Comparison of ENCODE assay signal across 8 cellular contexts in genomic region chr6:11585426-11586016, GRCh38. TPM values are rescaled to one million over a fixed set of nuclear protein-coding genes. Genes with fewer than 3 reads are reported as not detected.
DNase-seq lines count a peak whose midpoint lies in the region.

No MANE protein-coding gene starts in this region.

- H3K27me3 ChIP-seq in SJSA1 (replicated peaks) = no peaks in the 10 kb centered on the region

- H3K9me3 ChIP-seq in SJSA1 (replicated peaks) = no peaks in the 10 kb centered on the region

- peaks cover 10% of the 10 kb centered on the region; the same call in 1 of the 2 replicates for H3K36me3 ChIP-seq in SJSA1

- H3K4me1 ChIP-seq in SJSA1 (replicated peaks) = peaks cover 48% of the 10 kb centered on the region

- peak overlapping the region; percentile 97 for H3K27ac ChIP-seq in SJSA1

- no peak overlapping the region for H3K4me3 ChIP-seq in SJSA1

- DNase-seq in DMS53 treated with DMSO at 0.1 percent for 48 hours (lab: John Stamatoyannopoulos, UW; ENCODE audit: unreplicated experiment) (peak; percentile 59), HuH-7 (ENCODE audit: low spot score) (peak; percentile 32), SJSA1 (ENCODE audit: low read depth in 1 of 2, low spot score in 2 of 2) (peak in 1 of 2 experiments; percentile 72), foreskin melanocyte (peak; percentile 24), stromal cell of bone marrow (ENCODE audit: low read depth) (peak; percentile 40), HK-2 (ENCODE audit: unreplicated experiment) (no peak), GDM1 (lab: John Stamatoyannopoulos, UW) (no peak)
- DNase-seq in NK-92 treated with Interleukin-12 subunit alpha and Interleukin-12 subunit beta, amount 100 ng/mL, for 24 hours (lab: John Stamatoyannopoulos, UW) = no peak

RNA-seq across cellular contexts. Expression of gene TMEM170B, which starts 48.0 kb away (rescaled TPM):
- total RNA-seq in SJSA1 (2014; rRNA removed; shearing (Covaris generic)) = under 0.01 TPM in 1 of 2 replicates, not detected in the other

Comparison
In these comparisons a context has a peak if more than half of its experiments do, and no peak if none do; other contexts are left out.
1. DNase-seq: peak in DMS53 treated with DMSO at 0.1 percent for 48 hours (single experiment), HuH-7 (single experiment), foreskin melanocyte (single experiment) and stromal cell of bone marrow (single experiment); none in NK-92 treated with Interleukin-12 subunit alpha and Interleukin-12 subunit beta, amount 100 ng/mL, for 24 hours (single experiment), HK-2 (single experiment) and GDM1 (single experiment).